Comparison of ENCODE assay signal across 20 cellular contexts in genomic region chr6:41162687-41163418, GRCh38. TPM values are rescaled to one million over a fixed set of nuclear protein-coding genes. Genes with fewer than 3 reads are reported as not detected.
DNase-seq lines count a peak whose midpoint lies in the region; TF ChIP-seq lines count a peak whose summit lies in the region.
"Had no signal": no experiment of that assay in that cellular context is flagged by ENCODE, and none has a peak within 500 bp of the region (broad histone marks: within the 10 kb centered on the region; RNA-seq: fewer than 3 reads in every experiment).

Gene TREM2 (minus strand): TSS chr6:41163116. CDS start chr6:41163082, 34 bp downstream.

- intact Hi-C loops in dorsolateral prefrontal cortex (cut with DNase I) = no loop called here

- peaks cover 0 to 66% (median 41%) of the 10 kb centered on the region in 10 experiments; a peak in 19 of 20 replicates for H3K4me1 ChIP-seq in BLaER1 treated with 17β-estradiol and CSF1 and Interleukin-3, amounts not matched to agents 10 nM and 100 nM
- H3K4me1 ChIP-seq in neutrophil (ENCODE audit: control insufficient read depth in 1 of 2, insufficient read depth in 1 of 2, low read depth in 1 of 2, low read length in 1 of 2) = peaks cover 4 to 9% of the 10 kb centered on the region in 2 experiments

- peak; percentile 45 for DNase-seq in MV-4-11 (lab: John Stamatoyannopoulos, UW)
- no peak for DNase-seq in dorsolateral prefrontal cortex
- DNase-seq in NCI-H446 (lab: John Stamatoyannopoulos, UW) = no peak
- DNase-seq in NCI-H2171 (lab: John Stamatoyannopoulos, UW) = no peak
- no peak for DNase-seq in RWPE1 (ENCODE audit: low spot score)
- no peak for DNase-seq in NCI-H510A (lab: John Stamatoyannopoulos, UW)
- DNase-seq: CD8-positive, alpha-beta memory T cell; DMS79; foreskin melanocyte; KBM-7; NCI-H1092 treated with DMSO at 0.1 percent for 48 hours; NCI-H526 treated with DMSO at 0.1 percent for 48 hours had no signal

- POLR2A ChIA-PET in RWPE1 (lab: Yijun Ruan, JAX; ENCODE audit: low non-redundant PET) = no interaction called here

- H3K9ac ChIP-seq in BLaER1 treated with 17β-estradiol and CSF1 and Interleukin-3, amounts not matched to agents 10 nM and 100 nM = no peak within 1 kb of the TSS

- no peaks in the 10 kb centered on the region for H3K36me3 ChIP-seq in BLaER1 treated with 17β-estradiol and CSF1 and Interleukin-3, amounts not matched to agents 10 nM and 100 nM
- H3K36me3 ChIP-seq in neutrophil = no peaks in the 10 kb centered on the region

- H3K27me3 ChIP-seq in BLaER1 treated with 17β-estradiol and CSF1 and Interleukin-3, amounts not matched to agents 10 nM and 100 nM = no peaks in the 10 kb centered on the region
- H3K27me3 ChIP-seq in dorsolateral prefrontal cortex (peaks cover 0 to 12% (median 0%) of the 10 kb centered on the region in 45 donors), neutrophil (no peaks in the 10 kb centered on the region)

- H3K27ac ChIP-seq in BLaER1 treated with 17β-estradiol and CSF1 and Interleukin-3, amounts not matched to agents 10 nM and 100 nM = peak within 1 kb of the TSS in 3 of 11 experiments; percentile 15 to 38 (median 22); a peak in 3 of 22 replicates
- H3K27ac ChIP-seq in dorsolateral prefrontal cortex = peak within 1 kb of the TSS in 8 of 59 donors; percentile 3 to 64 (median 25)
- peak within 1 kb of the TSS; percentile 32 for H3K27ac ChIP-seq in neutrophil
- no peak within 1 kb of the TSS for H3K27ac ChIP-seq in RWPE1

- peak within 1 kb of the TSS in 4 of 10 experiments; percentile 36 to 46 (median 38); a peak in 7 of 20 replicates for H3K4me3 ChIP-seq in BLaER1 treated with 17β-estradiol and CSF1 and Interleukin-3, amounts not matched to agents 10 nM and 100 nM
- peak within 1 kb of the TSS in 32 of 59 donors; percentile 4 to 47 (median 30) for H3K4me3 ChIP-seq in dorsolateral prefrontal cortex
- no peak within 1 kb of the TSS for H3K4me3 ChIP-seq in neutrophil (ENCODE audit: low read depth in 1 of 2, low read length in 1 of 2)

- no peaks in the 10 kb centered on the region for H4K20me1 ChIP-seq in BLaER1 treated with 17β-estradiol and CSF1 and Interleukin-3, amounts not matched to agents 10 nM and 100 nM

- CTCF ChIA-PET in RWPE1 (lab: Yijun Ruan, JAX) = no interaction called here

- H3K4me2 ChIP-seq in BLaER1 treated with 17β-estradiol and CSF1 and Interleukin-3, amounts not matched to agents 10 nM and 100 nM = peak within 1 kb of the TSS in 10 of 11 experiments; percentile 18 to 89 (median 75); a peak in 19 of 22 replicates

- H3K9me3 ChIP-seq in BLaER1 treated with 17β-estradiol and CSF1 and Interleukin-3, amounts not matched to agents 10 nM and 100 nM (replicated peaks in 1 of 11) = no peaks in the 10 kb centered on the region
- H3K9me3 ChIP-seq in neutrophil = no peaks in the 10 kb centered on the region

- no peak for TF ChIP-seq CTCF in dorsolateral prefrontal cortex (IDR thresholded peaks at IDR 0.05 in 54 of 56, conservative IDR thresholded peaks at IDR 0.05 in 2 of 56; ENCODE audit: low read depth in 1 of 56, partially characterized antibody in 56 of 56)
- TF ChIP-seq CTCF in neutrophil (IDR thresholded peaks at IDR 0.05) = no peak
- no peak for TF ChIP-seq CTCF in RWPE1 (conservative IDR thresholded peaks at IDR 0.05; ENCODE audit: low read depth)

RNA-seq across cellular contexts. Expression of gene TREM2, which starts in this region (rescaled TPM):
- total RNA-seq in dorsolateral prefrontal cortex = 10 to 100 TPM in 68 of 120 experiments, 1 to 10 TPM in 52; 1.2 to 28.9 (median 11.7) TPM
- total RNA-seq: activated CD8-positive, alpha-beta memory T cell treated with anti-CD3 and anti-CD28 coated beads for 36 hours; kidney epithelial cell; mononuclear cell; neural crest cell; renal cortical epithelial cell; SK-MEL-5 had no signal

Comparison
In these comparisons a context has a peak if more than half of its experiments do, and no peak if none do; other contexts are left out.
1. H3K4me3 ChIP-seq: peak in dorsolateral prefrontal cortex (32 of 59); none in neutrophil (0 of 2).